In genomic region chr5:9766581-9766980, GRCh38 we compare ENCODE assay signal across 17 cellular contexts.
DNase-seq lines count a peak whose midpoint lies in the region; ATAC-seq and TF ChIP-seq lines count a peak whose summit lies in the region.
"Had no signal": no experiment of that assay in that cellular context is flagged by ENCODE, and none has a peak within 500 bp of the region (broad histone marks: within the 10 kb centered on the region; RNA-seq: fewer than 3 reads in every experiment).

No MANE protein-coding gene starts in this region.

- no peak overlapping the region for H3K27ac ChIP-seq in vagina
- H3K27ac ChIP-seq: adrenal gland, coronary artery had no signal

- H3K27me3 Mint-ChIP-seq in WTC11 (ENCODE audit: low read depth) (no peaks in the 10 kb centered on the region), endothelial cell (ENCODE audit: unreplicated experiment) (peaks cover 3% of the 10 kb centered on the region)
- no peaks in the 10 kb centered on the region for H3K27me3 Mint-ChIP-seq in activated naive CD4-positive, alpha-beta T cell treated with anti-CD3 and anti-CD28 coated beads, Interleukin-2, amount 10 ng/mL, durations not matched to agents 7 days and 5 days
- H3K27me3 Mint-ChIP-seq: activated CD4-positive, alpha-beta memory T cell treated with anti-CD3 and anti-CD28 coated beads, Interleukin-2, amount 10 ng/mL, durations not matched to agents 7 days and 5 days; type B pancreatic cell had no signal

- H3K9me3 ChIP-seq in vagina, result no peaks in the 10 kb centered on the region
- H3K9me3 ChIP-seq: adrenal gland had no signal

- peak; percentile 53 for DNase-seq in AG08395 (ENCODE audit: low spot score)
- peak; percentile 24 for DNase-seq in HFF-Myc (ENCODE audit: extremely low read depth, low read depth)
- DNase-seq in WTC11 (ENCODE audit: low spot score), result no peak
- peak; percentile 70 to 84 for DNase-seq in foreskin fibroblast
- no peak for DNase-seq in vagina (ENCODE audit: extremely low spot score in 2 of 2)
- DNase-seq in activated naive CD4-positive, alpha-beta T cell treated with anti-CD3 and anti-CD28 coated beads, Interleukin-2, amount 10 ng/mL, durations not matched to agents 7 days and 5 days, result no peak
- no peak for DNase-seq in endothelial cell (ENCODE audit: low spot score)
- DNase-seq: ACHN; activated CD4-positive, alpha-beta memory T cell treated with anti-CD3 and anti-CD28 coated beads, Interleukin-2, amount 10 ng/mL, durations not matched to agents 7 days and 5 days; adrenal gland; erythroblast; hippocampal formation; NCI-H1436 treated with DMSO at 0.1 percent for 48 hours; small intestine had no signal

- no peak for TF ChIP-seq POLR2A in vagina (IDR thresholded peaks at IDR 0.05)

- H3K9me3 Mint-ChIP-seq in WTC11 (0 out of 2 replicates have a peak, but pooled peaks cover 4% of the 10 kb centered on the region), endothelial cell (ENCODE audit: unreplicated experiment) (no peaks in the 10 kb centered on the region)
- no peaks in the 10 kb centered on the region for H3K9me3 Mint-ChIP-seq in activated naive CD4-positive, alpha-beta T cell treated with anti-CD3 and anti-CD28 coated beads, Interleukin-2, amount 10 ng/mL, durations not matched to agents 7 days and 5 days

- intact Hi-C loops in vagina (cut with DNase I), result no loop called here

- H3K27ac Mint-ChIP-seq in WTC11 (no peak overlapping the region), endothelial cell (ENCODE audit: unreplicated experiment) (no peak overlapping the region)
- H3K27ac Mint-ChIP-seq in activated naive CD4-positive, alpha-beta T cell treated with anti-CD3 and anti-CD28 coated beads, Interleukin-2, amount 10 ng/mL, durations not matched to agents 7 days and 5 days, result no peak overlapping the region
- H3K27ac Mint-ChIP-seq: activated CD4-positive, alpha-beta memory T cell treated with anti-CD3 and anti-CD28 coated beads, Interleukin-2, amount 10 ng/mL, durations not matched to agents 7 days and 5 days; type B pancreatic cell had no signal

- H3K4me3 Mint-ChIP-seq in WTC11, result no peak overlapping the region
- no peak overlapping the region for H3K4me3 Mint-ChIP-seq in activated naive CD4-positive, alpha-beta T cell treated with anti-CD3 and anti-CD28 coated beads, Interleukin-2, amount 10 ng/mL, durations not matched to agents 7 days and 5 days
- no peak overlapping the region for H3K4me3 Mint-ChIP-seq in endothelial cell (ENCODE audit: unreplicated experiment)
- H3K4me3 Mint-ChIP-seq: activated CD4-positive, alpha-beta memory T cell treated with anti-CD3 and anti-CD28 coated beads, Interleukin-2, amount 10 ng/mL, durations not matched to agents 7 days and 5 days; type B pancreatic cell had no signal

- peaks cover 5% of the 10 kb centered on the region for H3K4me1 Mint-ChIP-seq in WTC11
- H3K4me1 Mint-ChIP-seq in activated naive CD4-positive, alpha-beta T cell treated with anti-CD3 and anti-CD28 coated beads, Interleukin-2, amount 10 ng/mL, durations not matched to agents 7 days and 5 days, result no peaks in the 10 kb centered on the region
- no peaks in the 10 kb centered on the region for H3K4me1 Mint-ChIP-seq in endothelial cell (ENCODE audit: unreplicated experiment)
- H3K4me1 Mint-ChIP-seq: activated CD4-positive, alpha-beta memory T cell treated with anti-CD3 and anti-CD28 coated beads, Interleukin-2, amount 10 ng/mL, durations not matched to agents 7 days and 5 days had no signal

- CTCF ChIA-PET in WTC11 (lab: Charles Lee), result interaction anchor here (1.1 kb wide), 1 partner anchor 28 kb away, joined by 3 read pairs; no protein-coding TSS in a partner anchor
- CTCF ChIA-PET in activated naive CD4-positive, alpha-beta T cell treated with anti-CD3 and anti-CD28 coated beads, Interleukin-2, amount 10 ng/mL, durations not matched to agents 7 days and 5 days (lab: Charles Lee), result no interaction called here

- POLR2A ChIA-PET in WTC11 (lab: Charles Lee), result no interaction called here

- H3K27me3 ChIP-seq in vagina, result no peaks in the 10 kb centered on the region
- H3K27me3 ChIP-seq: adrenal gland had no signal

- no peaks in the 10 kb centered on the region for H3K4me1 ChIP-seq in vagina
- H3K4me1 ChIP-seq: adrenal gland had no signal

- H3K36me3 Mint-ChIP-seq in WTC11 (no peaks in the 10 kb centered on the region), endothelial cell (ENCODE audit: low read depth, unreplicated experiment) (no peaks in the 10 kb centered on the region)
- no peaks in the 10 kb centered on the region for H3K36me3 Mint-ChIP-seq in activated naive CD4-positive, alpha-beta T cell treated with anti-CD3 and anti-CD28 coated beads, Interleukin-2, amount 10 ng/mL, durations not matched to agents 7 days and 5 days
- H3K36me3 Mint-ChIP-seq: type B pancreatic cell had no signal

- ATAC-seq in WTC11, result peak; percentile 65
- no peak for ATAC-seq in GM21825 (IDR thresholded peaks at IDR 0.05; ENCODE audit: unreplicated experiment)

- TF ChIP-seq CTCF in HFF-Myc (IDR thresholded peaks at IDR 0.05; ENCODE audit: low read depth, low read length, missing control alignments) (no peak), WTC11 (IDR thresholded peaks at IDR 0.05) (no peak), foreskin fibroblast (IDR thresholded peaks at IDR 0.05; ENCODE audit: low read depth, low read length) (no peak), vagina (IDR thresholded peaks at IDR 0.05) (no peak), endothelial cell (IDR thresholded peaks at IDR 0.05; ENCODE audit: unreplicated experiment) (no peak)

- H3K4me3 ChIP-seq in HFF-Myc (replicated peaks; ENCODE audit: low read depth, low read length), result no peak overlapping the region
- no peak overlapping the region for H3K4me3 ChIP-seq in foreskin fibroblast (ENCODE audit: low read depth in 1 of 2, low read length in 2 of 2)
- H3K4me3 ChIP-seq in vagina, result no peak overlapping the region
- H3K4me3 ChIP-seq: adrenal gland, coronary artery had no signal

- no peaks in the 10 kb centered on the region for H3K36me3 ChIP-seq in vagina
- H3K36me3 ChIP-seq: adrenal gland had no signal

TF ChIP-seq in WTC11, 78 proteins besides CTCF, POLR2A, EP300 and RAD21 (continues in another document):
- TF ChIP-seq ERG (CRISPR knock-in tag; IDR thresholded peaks at IDR 0.05) (no peak), OVOL2 (CRISPR knock-in tag; IDR thresholded peaks at IDR 0.05; ENCODE audit: borderline replicate concordance) (no peak), ZNF416 (CRISPR knock-in tag; IDR thresholded peaks at IDR 0.05) (no peak), NFE2L1 (CRISPR knock-in tag; IDR thresholded peaks at IDR 0.05) (no peak), RORB (CRISPR knock-in tag; IDR thresholded peaks at IDR 0.05) (no peak), ZNF671 (CRISPR knock-in tag; IDR thresholded peaks at IDR 0.05) (no peak), NR3C1 (CRISPR knock-in tag; conservative IDR thresholded peaks at IDR 0.05; ENCODE audit: low read depth) (no peak), ZNF425 (CRISPR knock-in tag; conservative IDR thresholded peaks at IDR 0.05) (no peak), HMGA2 (CRISPR knock-in tag; IDR thresholded peaks at IDR 0.05) (no peak)

Comparison
In these comparisons a context has a peak if more than half of its experiments do, and no peak if none do; other contexts are left out.
1. DNase-seq: peak in AG08395 (single experiment), HFF-Myc (single experiment) and foreskin fibroblast (2 of 2); none in WTC11 (single experiment), vagina (0 of 2), activated naive CD4-positive, alpha-beta T cell treated with anti-CD3 and anti-CD28 coated beads, Interleukin-2, amount 10 ng/mL, durations not matched to agents 7 days and 5 days (single experiment) and endothelial cell (single experiment).